Comparison of ENCODE assay signal across 10 cellular contexts in the genomic region with DNA sequence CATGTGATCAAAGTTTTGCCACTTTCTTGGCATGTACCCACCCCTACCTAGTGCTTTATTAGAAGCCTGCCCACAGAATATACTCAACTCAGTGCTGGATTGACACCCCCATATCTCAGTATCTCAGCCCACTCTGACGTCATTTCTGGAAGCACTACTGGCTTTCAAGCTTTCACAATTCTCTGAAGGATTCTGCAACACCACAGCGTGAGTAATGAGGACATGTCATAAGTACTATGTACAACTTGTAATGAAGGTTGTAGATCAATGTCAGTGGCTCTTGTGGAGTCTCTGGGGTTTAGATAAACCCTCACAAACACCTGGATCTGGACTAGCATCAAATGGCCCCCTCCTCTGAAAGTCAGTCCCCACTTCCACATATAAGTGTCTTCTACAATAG. TPM values are rescaled to one million over a fixed set of nuclear protein-coding genes. Genes with fewer than 3 reads are reported as not detected.
DNase-seq lines count a peak whose midpoint lies in the region; FAIRE-seq and TF ChIP-seq lines count a peak whose summit lies in the region.
"Had no signal": no experiment of that assay in that cellular context is flagged by ENCODE, and none has a peak within 500 bp of the region (broad histone marks: within the 10 kb centered on the region; RNA-seq: fewer than 3 reads in every experiment).

No MANE protein-coding gene starts in this region.

- H3K36me3 ChIP-seq in mammary epithelial cell (ENCODE audit: insufficient read depth, low read length), result no peaks in the 10 kb centered on the region
- H3K36me3 ChIP-seq in kidney (ENCODE audit: control insufficient read depth in 1 of 2, insufficient read depth in 2 of 2, low read length in 2 of 2), result no peaks in the 10 kb centered on the region
- H3K36me3 ChIP-seq: SJSA1 had no signal

- CTCF ChIA-PET in mammary epithelial cell (lab: Charles Lee; ENCODE audit: low non-redundant PET), result no interaction called here

- H3K9me3 ChIP-seq in mammary epithelial cell (replicated peaks; ENCODE audit: insufficient read depth, low read length) (peaks cover 2% of the 10 kb centered on the region), kidney (ENCODE audit: control insufficient read depth in 1 of 2, low read length in 2 of 2) (peaks cover 0 to 10% of the 10 kb centered on the region in 2 donors)
- H3K9me3 ChIP-seq: SJSA1 had no signal

- TF ChIP-seq CTCF in mammary epithelial cell (conservative IDR thresholded peaks at IDR 0.05 in 1 of 2, IDR thresholded peaks at IDR 0.05 in 1 of 2; ENCODE audit: extremely low read depth in 1 of 2, insufficient read depth in 1 of 2, low read depth in 1 of 2, low read length in 2 of 2) (no peak), kidney (IDR thresholded peaks at IDR 0.05; ENCODE audit: borderline replicate concordance, extremely low read depth, insufficient read depth) (no peak)

- no TSS peak for BruUV-seq in mammary epithelial cell (replicated peaks; lab: Mats Ljungman, UMichigan)

- H3K79me2 ChIP-seq in mammary epithelial cell (ENCODE audit: insufficient read depth, low read length), result no peaks in the 10 kb centered on the region

- H3K27ac ChIP-seq in mammary epithelial cell (ENCODE audit: insufficient read depth, low read depth, low read length) (no peak overlapping the region), kidney (ENCODE audit: low read depth in 2 of 2, low read length in 2 of 2) (no peak overlapping the region)
- H3K27ac ChIP-seq: SJSA1 had no signal

- no peak overlapping the region for H3K9ac ChIP-seq in mammary epithelial cell (ENCODE audit: insufficient read depth, low read length)
- no peak overlapping the region for H3K9ac ChIP-seq in kidney (ENCODE audit: low read length in 2 of 2)

- intact Hi-C loops in mammary epithelial cell (cut with micrococcal nuclease), result no loop called here
- intact Hi-C loops in kidney (cut with DNase I), result no loop called here

- in situ Hi-C loops in mammary epithelial cell (cut with MboI; ENCODE audit: low sequenced_read_pairs in 2 of 2), result no loop called here

- dilution Hi-C loops in mammary epithelial cell (cut with HindIII; ENCODE audit: low sequenced_read_pairs), result no loop called here

- WGBS in mammary epithelial cell (ENCODE audit: low coverage, missing lambda C conversion rate), result 10% methylated on average over 2 of the region's 2 CpGs

- H3K4me1 ChIP-seq in mammary epithelial cell (ENCODE audit: insufficient read depth, low read length) (peaks cover 5% of the 10 kb centered on the region), kidney (ENCODE audit: control insufficient read depth in 1 of 2, insufficient read depth in 1 of 2, low read depth in 1 of 2, low read length in 2 of 2) (no peaks in the 10 kb centered on the region)

- H3K4me3 ChIP-seq in mammary epithelial cell (replicated peaks in 1 of 3; ENCODE audit: insufficient read depth in 1 of 3, low read depth in 2 of 3, low read length in 3 of 3), result no peak overlapping the region
- H3K4me3 ChIP-seq in kidney (ENCODE audit: low read length in 2 of 2), result no peak overlapping the region
- H3K4me3 ChIP-seq: SJSA1 had no signal

- no peaks in the 10 kb centered on the region for H4K20me1 ChIP-seq in mammary epithelial cell (ENCODE audit: insufficient read depth, low read length)

- DNase-seq in Daoy (ENCODE audit: low read depth) (peak; percentile 13), LHCN-M2 (ENCODE audit: low read depth) (peak; percentile 77), mammary epithelial cell (peak; percentile 94), myocyte (ENCODE audit: low read depth) (peak; percentile 6), NCI-H1105 treated with DMSO at 0.1 percent for 48 hours (lab: John Stamatoyannopoulos, UW) (no peak), kidney (no peak), D341Med (ENCODE audit: low spot score) (no peak), NCI-H510A treated with DMSO at 0.1 percent for 48 hours (lab: John Stamatoyannopoulos, UW) (no peak)
- DNase-seq: substantia nigra had no signal

- H3K27me3 ChIP-seq in mammary epithelial cell (ENCODE audit: insufficient read depth, low read length), result no peaks in the 10 kb centered on the region
- H3K27me3 ChIP-seq: SJSA1 had no signal

- no peak overlapping the region for H3K4me2 ChIP-seq in mammary epithelial cell (ENCODE audit: insufficient read depth, low read depth, low read length)

- no peak overlapping the region for H2AFZ ChIP-seq in mammary epithelial cell (ENCODE audit: low read depth, low read length)

- no peak for FAIRE-seq in kidney (lab: Jason Lieb, UNC)

RNA-seq across cellular contexts. Expression of gene TNFSF4, which starts 57.2 kb away (rescaled TPM):
- 2.7 and 4.5 TPM in 2 replicates for total RNA-seq in Daoy (2014; rRNA removed; shearing (Covaris generic))
- total RNA-seq in LHCN-M2 (2014; rRNA removed) (23.9 and 26.1 TPM in 2 replicates), mammary epithelial cell (under 1 TPM; 0.17 to 0.85 TPM), myocyte (4.3 and 8.7 TPM in 2 replicates), kidney (1.3 TPM)
- 34.3 TPM for polyA plus RNA-seq in LHCN-M2 (2012)
- polyA plus RNA-seq in mammary epithelial cell (0.06 TPM), kidney (ENCODE audit: insufficient read depth, low read depth, low replicate concordance) (0.58 TPM)
- polyA minus RNA-seq in mammary epithelial cell, result not detected
- polyA plus RNA-seq in myocyte (2012), result 30.0 TPM

Comparison
In these comparisons a context has a peak if more than half of its experiments do, and no peak if none do; other contexts are left out.
1. DNase-seq: peak in Daoy (single experiment), LHCN-M2 (single experiment), mammary epithelial cell (single experiment) and myocyte (single experiment); none in NCI-H1105 treated with DMSO at 0.1 percent for 48 hours (single experiment), kidney (single experiment), D341Med (single experiment) and NCI-H510A treated with DMSO at 0.1 percent for 48 hours (single experiment).